Comparison of ENCODE assay signal across 12 cellular contexts in the genomic region with DNA sequence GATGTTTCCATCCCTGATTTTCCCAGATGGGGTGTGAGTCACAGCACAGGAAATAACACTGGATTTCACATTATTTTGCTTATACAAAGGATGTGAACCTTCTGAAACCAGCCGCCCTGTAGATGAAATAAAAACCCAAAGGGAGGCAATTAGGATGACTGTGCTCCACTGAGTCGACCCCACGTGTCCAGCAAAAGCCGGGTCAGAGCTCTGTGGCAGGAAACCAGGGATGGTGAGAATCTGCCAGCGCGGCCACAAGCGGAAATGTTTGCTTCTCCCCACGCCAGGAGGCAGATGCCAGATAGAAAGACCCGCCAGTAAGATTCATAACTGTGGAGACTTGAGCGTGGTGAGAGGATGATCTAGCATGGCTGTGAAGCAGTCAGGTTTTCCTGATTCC.
A peak's percentile ranks its signal among the peaks of the same experiment; 100 is the strongest.
DNase-seq lines count a peak whose midpoint lies in the region; ATAC-seq, FAIRE-seq and TF ChIP-seq lines count a peak whose summit lies in the region.
"Had no signal": no experiment of that assay in that cellular context is flagged by ENCODE, and none has a peak within 500 bp of the region (broad histone marks: within the 10 kb centered on the region; RNA-seq: fewer than 3 reads in every experiment).

No MANE protein-coding gene starts in this region.

- peak; percentile 99 for FAIRE-seq in endothelial cell of umbilical vein (lab: Jason Lieb, UNC)
- FAIRE-seq: small intestine had no signal

- CTCF ChIA-PET in PC-3 (lab: Charles Lee) (no interaction called here), endothelial cell of umbilical vein (lab: Charles Lee) (interaction anchor here (0.6 to 1.5 kb wide), 8 partner anchors 11 to 248 kb away, joined by 3 to 6 read pairs (median 3); no protein-coding TSS in a partner anchor), PC-9 (lab: Charles Lee) (no interaction called here)

- H3K9me3 ChIP-seq in PC-3 (ENCODE audit: low read length), result no peaks in the 10 kb centered on the region
- no peaks in the 10 kb centered on the region for H3K9me3 ChIP-seq in endothelial cell of umbilical vein (replicated peaks; ENCODE audit: control insufficient read depth, insufficient read depth, low read length)
- H3K9me3 ChIP-seq in PC-9 (ENCODE audit: insufficient read depth, low read depth), result peaks cover 8% of the 10 kb centered on the region; the same call in 1 of the 2 replicates

- peak; percentile 93 for ATAC-seq in PC-3
- no peak for ATAC-seq in HG03432 (IDR thresholded peaks at IDR 0.05; ENCODE audit: unreplicated experiment)

- POLR2A ChIA-PET in PC-3 (lab: Charles Lee; ENCODE audit: unreplicated experiment) (interaction anchor here (0.6 kb wide), 1 partner anchor 30 kb away, joined by 3 read pairs; no protein-coding TSS in a partner anchor), endothelial cell of umbilical vein (lab: Charles Lee) (interaction anchor here (0.6 kb wide), 2 partner anchors 16 to 199 kb away, joined by 3 to 4 read pairs; no protein-coding TSS in a partner anchor), PC-9 (lab: Charles Lee; ENCODE audit: unreplicated experiment) (no interaction called here)

- H3K4me2 ChIP-seq in PC-3 (ENCODE audit: low read length) (peak overlapping the region; percentile 57), endothelial cell of umbilical vein (ENCODE audit: insufficient read depth, low read length) (peak overlapping the region; percentile 81), PC-9 (no peak overlapping the region)

- H3K4me3 ChIP-seq in PC-3 (ENCODE audit: low read length) (no peak overlapping the region), endothelial cell of umbilical vein (replicated peaks in 1 of 3; ENCODE audit: insufficient read depth in 1 of 3, low read depth in 1 of 3, low read length in 3 of 3) (no peak overlapping the region), PC-9 (no peak overlapping the region)

- dilution Hi-C loops in endothelial cell of umbilical vein (cut with MboI; ENCODE audit: extremely low pct_ligation_motif_present, low sequenced_read_pairs), result no loop called here

- no TSS peak for BruUV-seq in PC-3 (replicated peaks; lab: Mats Ljungman, UMichigan)
- BruUV-seq in endothelial cell of umbilical vein (replicated peaks; lab: Mats Ljungman, UMichigan), result no TSS peak
- BruUV-seq in PC-9 (replicated peaks; lab: Mats Ljungman, UMichigan), result no TSS peak

- DNase-seq in ELR (ENCODE audit: low read depth), result peak; percentile 62
- peak; percentile 56 for DNase-seq in PC-3
- DNase-seq in endothelial cell of umbilical vein (ENCODE audit: low read depth, low spot score), result peak; percentile 99
- DNase-seq in posterior vena cava (ENCODE audit: low spot score), result peak; percentile 84
- DNase-seq in T-helper 9 cell, result no peak
- DNase-seq in mesenteric fat pad (ENCODE audit: low spot score), result no peak
- DNase-seq in PC-9, result no peak
- DNase-seq: activated gamma-delta T cell, small intestine, WERI-Rb-1 had no signal

- TF ChIP-seq POLR2A in endothelial cell of umbilical vein (IDR thresholded peaks at IDR 0.05; ENCODE audit: low read depth, low read length), result peak; percentile 74

- H3K9me2 ChIP-seq in PC-3 (replicated peaks; ENCODE audit: low read length) (no peaks in the 10 kb centered on the region), PC-9 (ENCODE audit: insufficient read depth) (no peaks in the 10 kb centered on the region)

- no peaks in the 10 kb centered on the region for H3K79me2 ChIP-seq in PC-3 (ENCODE audit: low read length)
- no peaks in the 10 kb centered on the region for H3K79me2 ChIP-seq in endothelial cell of umbilical vein (ENCODE audit: control insufficient read depth, insufficient read depth, low read length)
- H3K79me2 ChIP-seq in PC-9 (ENCODE audit: low read depth), result no peaks in the 10 kb centered on the region

- no peaks in the 10 kb centered on the region for H4K20me1 ChIP-seq in PC-3 (ENCODE audit: low read length)
- H4K20me1 ChIP-seq in endothelial cell of umbilical vein (replicated peaks; ENCODE audit: control insufficient read depth, extremely low read depth, insufficient read depth, low read length), result no peaks in the 10 kb centered on the region
- no peaks in the 10 kb centered on the region for H4K20me1 ChIP-seq in PC-9 (ENCODE audit: insufficient read depth)

- H3K9me1 ChIP-seq in endothelial cell of umbilical vein (replicated peaks; ENCODE audit: control insufficient read depth, extremely low read depth, insufficient read depth, low read length), result no peaks in the 10 kb centered on the region

- H3K4me1 ChIP-seq in PC-3 (ENCODE audit: insufficient read depth, low read length) (peaks cover 4% of the 10 kb centered on the region; the same call in 1 of the 2 replicates), endothelial cell of umbilical vein (ENCODE audit: control insufficient read depth, extremely low read depth, insufficient read depth, low read length) (peaks cover 23% of the 10 kb centered on the region), PC-9 (replicated peaks; ENCODE audit: insufficient read depth) (no peaks in the 10 kb centered on the region)

- H3K27me3 ChIP-seq in PC-3 (ENCODE audit: low read length) (no peaks in the 10 kb centered on the region), endothelial cell of umbilical vein (ENCODE audit: control insufficient read depth in 2 of 2, insufficient read depth in 2 of 2, low read length in 2 of 2) (no peaks in the 10 kb centered on the region), PC-9 (ENCODE audit: insufficient read depth, low read depth) (no peaks in the 10 kb centered on the region)

- no peaks in the 10 kb centered on the region for H3F3A ChIP-seq in PC-3 (ENCODE audit: low read length, unreplicated experiment)
- H3F3A ChIP-seq in PC-9 (ENCODE audit: insufficient read depth, low read depth), result no peaks in the 10 kb centered on the region

- peak overlapping the region; percentile 20; the same call in 1 of the 2 replicates for H3K9ac ChIP-seq in PC-3 (ENCODE audit: low read length)
- peak overlapping the region; percentile 85 for H3K9ac ChIP-seq in endothelial cell of umbilical vein (replicated peaks; ENCODE audit: extremely low read depth, insufficient read depth, low read length)

- H3K27ac ChIP-seq in PC-3 (ENCODE audit: low read length) (peak overlapping the region; percentile 68), endothelial cell of umbilical vein (ENCODE audit: insufficient read depth, low read depth, low read length) (peak overlapping the region; percentile 99), PC-9 (no peak overlapping the region)
- H3K27ac ChIP-seq: epithelial cell of prostate, WERI-Rb-1 had no signal

- H3K36me3 ChIP-seq in PC-3 (ENCODE audit: low read depth, low read length), result no peaks in the 10 kb centered on the region
- H3K36me3 ChIP-seq in endothelial cell of umbilical vein (ENCODE audit: control insufficient read depth in 2 of 2, extremely low read depth in 1 of 2, insufficient read depth in 2 of 2, low read length in 2 of 2), result no peaks in the 10 kb centered on the region
- H3K36me3 ChIP-seq in PC-9 (ENCODE audit: low read depth), result no peaks in the 10 kb centered on the region
- H3K36me3 ChIP-seq: WERI-Rb-1 had no signal

- H2AFZ ChIP-seq in PC-3 (ENCODE audit: low read length), result peak overlapping the region; percentile 42; the same call in 1 of the 2 replicates
- no peak overlapping the region for H2AFZ ChIP-seq in endothelial cell of umbilical vein (ENCODE audit: low read depth, low read length)
- H2AFZ ChIP-seq in PC-9, result no peak overlapping the region

- intact Hi-C loops in PC-3 (cut with micrococcal nuclease), result no loop called here
- intact Hi-C loops in endothelial cell of umbilical vein (cut with micrococcal nuclease), result loop anchor here (1.0 to 10.0 kb wide), 11 partner anchors 16 to 886 kb away; partner anchors contain the start of gene ARGLU1
- intact Hi-C loops in posterior vena cava (cut with DNase I), result no loop called here
- intact Hi-C loops in PC-9 (cut with micrococcal nuclease; ENCODE audit: unreplicated experiment), result no loop called here

- TF ChIP-seq CTCF in PC-3 (conservative IDR thresholded peaks at IDR 0.05; ENCODE audit: low read depth, low read length) (no peak), endothelial cell of umbilical vein (IDR thresholded peaks at IDR 0.05; ENCODE audit: extremely low read depth in 1 of 2, insufficient read depth in 1 of 2, low read depth in 1 of 2, low read length in 2 of 2) (peak in 1 of 2 donors; percentile 12), PC-9 (conservative IDR thresholded peaks at IDR 0.05) (no peak)

TF ChIP-seq in endothelial cell of umbilical vein, 7 proteins besides CTCF, POLR2A, EP300 and RAD21:
- TF ChIP-seq POLR2AphosphoS5 (IDR thresholded peaks at IDR 0.05; ENCODE audit: insufficient read depth, low read depth, low read length) (peak; percentile 95), FOS (IDR thresholded peaks at IDR 0.05; ENCODE audit: borderline replicate concordance, insufficient read depth, low read length) (peak; percentile 98), JUN (IDR thresholded peaks at IDR 0.05; ENCODE audit: borderline replicate concordance, insufficient read depth, insufficient read length, low read depth) (peak; percentile 93), MYC (IDR thresholded peaks at IDR 0.05; ENCODE audit: low read depth, low read length) (no peak), EZH2 (IDR thresholded peaks at IDR 0.05; ENCODE audit: borderline replicate concordance, low read depth, low read length, severe bottlenecking) (no peak), GATA2 (IDR thresholded peaks at IDR 0.05; ENCODE audit: insufficient read depth, insufficient read length, low read depth, low read length) (peak; percentile 94)
- TF ChIP-seq, protein P1, sequence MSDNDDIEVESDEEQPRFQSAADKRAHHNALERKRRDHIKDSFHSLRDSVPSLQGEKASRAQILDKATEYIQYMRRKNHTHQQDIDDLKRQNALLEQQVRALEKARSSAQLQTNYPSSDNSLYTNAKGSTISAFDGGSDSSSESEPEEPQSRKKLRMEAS (IDR thresholded peaks at IDR 0.05; ENCODE audit: insufficient read depth, insufficient read length), result peak; percentile 76

Comparison
In these comparisons a context has a peak if more than half of its experiments do, and no peak if none do; other contexts are left out.
1. DNase-seq: peak in ELR (single experiment), PC-3 (single experiment), endothelial cell of umbilical vein (single experiment) and posterior vena cava (single experiment); none in T-helper 9 cell (single experiment), mesenteric fat pad (single experiment) and PC-9 (0 of 2).